32 cellular contexts compared by ENCODE assay signal in the genomic region with DNA sequence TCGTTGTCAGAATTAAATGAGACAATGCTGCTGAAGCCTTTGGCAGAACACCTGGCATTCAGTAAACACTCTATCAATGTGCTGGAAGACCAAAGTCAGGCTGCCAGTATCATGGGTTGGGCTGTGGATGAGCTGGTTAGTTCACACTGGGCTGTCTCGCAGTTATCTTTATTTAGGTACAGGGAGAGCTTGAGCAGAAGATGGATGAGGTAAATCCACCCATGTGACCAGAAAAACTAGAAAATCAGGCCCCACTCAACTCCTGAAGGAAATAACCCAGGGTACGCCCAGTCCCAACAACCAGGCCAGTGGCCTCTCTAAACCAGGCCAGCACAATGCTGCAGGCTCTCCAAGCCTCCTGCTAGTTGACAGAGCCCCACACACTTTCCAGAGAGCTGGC.
DNase-seq lines count a peak whose midpoint lies in the region; ATAC-seq, FAIRE-seq and TF ChIP-seq lines count a peak whose summit lies in the region.
"Had no signal": no experiment of that assay in that cellular context is flagged by ENCODE, and none has a peak within 500 bp of the region (broad histone marks: within the 10 kb centered on the region; RNA-seq: fewer than 3 reads in every experiment).

No MANE protein-coding gene starts in this region.

- H3K9me3 ChIP-seq in ascending aorta (no peaks in the 10 kb centered on the region), left lung (no peaks in the 10 kb centered on the region), upper lobe of right lung (no peaks in the 10 kb centered on the region)
- H3K9me3 ChIP-seq: MG63 had no signal

- DNase-seq in ELF-1 (ENCODE audit: low read depth, low spot score) (peak; percentile 69), ascending aorta (ENCODE audit: low spot score in 2 of 2) (no peak), left lung (no peak), upper lobe of right lung (no peak), NCI-H2081 treated with DMSO at 0.1 percent for 48 hours (lab: John Stamatoyannopoulos, UW) (no peak), GM23338 (ENCODE audit: low spot score) (no peak), GM19239 (ENCODE audit: insufficient read length, low spot score) (no peak)
- DNase-seq: activated CD4-positive, alpha-beta memory T cell treated with anti-CD3 and anti-CD28 coated beads for 36 hours; activated CD4-positive, alpha-beta T cell treated with anti-CD3 and anti-CD28 coated beads for 1 hour; activated naive CD4-positive, alpha-beta T cell; activated naive CD8-positive, alpha-beta T cell treated with anti-CD3 and anti-CD28 coated beads, Interleukin-2, amount 50 U/mL, for 24 hours; activated T-cell treated with anti-CD3 and anti-CD28 coated beads, Interleukin-2, amount 50 U/mL, for 72 hours; COR-L47; dermis blood vessel endothelial cell; DND-41; endodermal cell; hypothalamus; KBM-7; left colon; mammary epithelial cell; MG63; NCI-H1105; NCI-H187 treated with DMSO at 0.1 percent for 48 hours; NCI-H69; nephron progenitor cell; stimulated activated CD4-positive, alpha-beta T cell treated with anti-CD3 and anti-CD28 coated beads, Interleukin-15, amount 100 ng/mL, for 24 hours; T-helper 2 cell had no signal

- no peaks in the 10 kb centered on the region for H3K36me3 ChIP-seq in ascending aorta
- no peaks in the 10 kb centered on the region for H3K36me3 ChIP-seq in left lung
- no peaks in the 10 kb centered on the region for H3K36me3 ChIP-seq in upper lobe of right lung
- no peaks in the 10 kb centered on the region for H3K36me3 ChIP-seq in GM23338 (ENCODE audit: insufficient read depth)
- H3K36me3 ChIP-seq: BLaER1 treated with 17β-estradiol and CSF1 and Interleukin-3, amounts not matched to agents 10 nM and 100 nM; MG63 had no signal

- no peak overlapping the region for H3K4me2 ChIP-seq in GM23338
- H3K4me2 ChIP-seq: BLaER1 treated with 17β-estradiol and CSF1 and Interleukin-3, amounts not matched to agents 10 nM and 100 nM had no signal

- no peak overlapping the region for H3K4me3 Mint-ChIP-seq in GM23338
- H3K4me3 Mint-ChIP-seq: activated CD4-positive, alpha-beta memory T cell treated with anti-CD3 and anti-CD28 coated beads for 36 hours; activated naive CD8-positive, alpha-beta T cell treated with anti-CD3 and anti-CD28 coated beads, Interleukin-2, amount 50 U/mL, for 24 hours; activated T-cell treated with anti-CD3 and anti-CD28 coated beads, Interleukin-2, amount 50 U/mL, for 72 hours; central memory CD8-positive, alpha-beta T cell; endodermal cell; nephron progenitor cell; stimulated activated effector memory CD8-positive, alpha-beta T cell treated with anti-CD3 and anti-CD28 coated beads, Interleukin-12 subunit alpha, Interleukin-12 subunit beta, amount 100 ng/mL, for 72 hours had no signal

- no peak for FAIRE-seq in GM19239 (lab: Jason Lieb, UNC)
- FAIRE-seq: H1 had no signal

- no peaks in the 10 kb centered on the region for H3K27me3 Mint-ChIP-seq in GM23338 (ENCODE audit: insufficient read depth, low read depth, poor library complexity)
- H3K27me3 Mint-ChIP-seq: activated CD4-positive, alpha-beta memory T cell treated with anti-CD3 and anti-CD28 coated beads for 36 hours; central memory CD8-positive, alpha-beta T cell had no signal

- no peaks in the 10 kb centered on the region for H3K9me2 ChIP-seq in GM23338 (ENCODE audit: insufficient read depth)

- no peak for TF ChIP-seq CTCF in ascending aorta (IDR thresholded peaks at IDR 0.05)
- no peak for TF ChIP-seq CTCF in left lung (IDR thresholded peaks at IDR 0.05)
- TF ChIP-seq CTCF in upper lobe of right lung (IDR thresholded peaks at IDR 0.05), result no peak
- no peak for TF ChIP-seq CTCF in GM23338 (conservative IDR thresholded peaks at IDR 0.05; ENCODE audit: low read depth in 2 of 2)

- H3K79me2 ChIP-seq in GM23338 (replicated peaks; ENCODE audit: insufficient read depth), result no peaks in the 10 kb centered on the region

- H3F3A ChIP-seq in GM23338 (replicated peaks; ENCODE audit: low read depth), result no peaks in the 10 kb centered on the region

- H3K4me1 Mint-ChIP-seq in GM23338, result no peaks in the 10 kb centered on the region
- H3K4me1 Mint-ChIP-seq: activated naive CD8-positive, alpha-beta T cell treated with anti-CD3 and anti-CD28 coated beads, Interleukin-2, amount 50 U/mL, for 24 hours; central memory CD8-positive, alpha-beta T cell; endodermal cell; stimulated activated effector memory CD8-positive, alpha-beta T cell treated with anti-CD3 and anti-CD28 coated beads, Interleukin-12 subunit alpha, Interleukin-12 subunit beta, amount 100 ng/mL, for 72 hours had no signal

- no peaks in the 10 kb centered on the region for H3K36me3 Mint-ChIP-seq in GM23338 (ENCODE audit: low read depth)
- H3K36me3 Mint-ChIP-seq: activated CD4-positive, alpha-beta memory T cell treated with anti-CD3 and anti-CD28 coated beads for 36 hours; stimulated activated effector memory CD8-positive, alpha-beta T cell treated with anti-CD3 and anti-CD28 coated beads, Interleukin-12 subunit alpha, Interleukin-12 subunit beta, amount 100 ng/mL, for 72 hours had no signal

- H3K9me3 Mint-ChIP-seq in GM23338, result no peaks in the 10 kb centered on the region; the same call in 2 of the 3 replicates
- H3K9me3 Mint-ChIP-seq: activated naive CD8-positive, alpha-beta T cell treated with anti-CD3 and anti-CD28 coated beads, Interleukin-2, amount 50 U/mL, for 24 hours had no signal

- intact Hi-C loops in ascending aorta (cut with DNase I), result no loop called here
- intact Hi-C loops in left lung (cut with DNase I), result no loop called here
- intact Hi-C loops in upper lobe of right lung (cut with DNase I), result no loop called here

- H3K4me3 ChIP-seq in ascending aorta (no peak overlapping the region), left lung (no peak overlapping the region), upper lobe of right lung (no peak overlapping the region), GM23338 (no peak overlapping the region)
- H3K4me3 ChIP-seq: BLaER1 treated with 17β-estradiol and CSF1 and Interleukin-3, amounts not matched to agents 10 nM and 100 nM; MG63 had no signal

- peak overlapping the region; percentile 63 to 78 for H3K27ac ChIP-seq in ascending aorta
- no peak overlapping the region for H3K27ac ChIP-seq in left lung
- H3K27ac ChIP-seq in upper lobe of right lung, result no peak overlapping the region
- H3K27ac ChIP-seq in GM23338 (ENCODE audit: low read depth), result no peak overlapping the region
- H3K27ac ChIP-seq: BLaER1 treated with 17β-estradiol and CSF1 and Interleukin-3, amounts not matched to agents 10 nM and 100 nM had no signal

- peaks cover 0 to 16% of the 10 kb centered on the region in 2 donors for H3K4me1 ChIP-seq in ascending aorta
- H3K4me1 ChIP-seq in left lung, result no peaks in the 10 kb centered on the region
- no peaks in the 10 kb centered on the region for H3K4me1 ChIP-seq in upper lobe of right lung
- H3K4me1 ChIP-seq in GM23338 (ENCODE audit: insufficient read depth), result no peaks in the 10 kb centered on the region

- H3K27me3 ChIP-seq in ascending aorta (no peaks in the 10 kb centered on the region), left lung (no peaks in the 10 kb centered on the region), upper lobe of right lung (no peaks in the 10 kb centered on the region), GM23338 (ENCODE audit: insufficient read depth) (no peaks in the 10 kb centered on the region)
- H3K27me3 ChIP-seq: BLaER1 treated with 17β-estradiol and CSF1 and Interleukin-3, amounts not matched to agents 10 nM and 100 nM; MG63 had no signal

- H3K27ac Mint-ChIP-seq in GM23338, result no peak overlapping the region
- H3K27ac Mint-ChIP-seq: activated CD4-positive, alpha-beta memory T cell treated with anti-CD3 and anti-CD28 coated beads for 36 hours; activated naive CD8-positive, alpha-beta T cell treated with anti-CD3 and anti-CD28 coated beads, Interleukin-2, amount 50 U/mL, for 24 hours; activated T-cell treated with anti-CD3 and anti-CD28 coated beads, Interleukin-2, amount 50 U/mL, for 72 hours; endodermal cell; nephron progenitor cell; stimulated activated effector memory CD8-positive, alpha-beta T cell treated with anti-CD3 and anti-CD28 coated beads, Interleukin-12 subunit alpha, Interleukin-12 subunit beta, amount 100 ng/mL, for 72 hours had no signal

- H2AFZ ChIP-seq in GM23338, result no peak overlapping the region

- peak; percentile 74 for ATAC-seq in left lung
- peak; percentile 59 for ATAC-seq in upper lobe of right lung
- no peak for ATAC-seq in GM23338
- ATAC-seq: activated naive CD8-positive, alpha-beta T cell treated with anti-CD3 and anti-CD28 coated beads, Interleukin-2, amount 50 U/mL, for 24 hours; activated T-cell treated with anti-CD3 and anti-CD28 coated beads, Interleukin-2, amount 50 U/mL, for 72 hours; left colon; Right ventricle myocardium inferior; stimulated activated effector memory CD8-positive, alpha-beta T cell treated with anti-CD3 and anti-CD28 coated beads, Interleukin-12 subunit alpha, Interleukin-12 subunit beta, amount 100 ng/mL, for 72 hours had no signal

- H4K20me1 ChIP-seq in GM23338 (replicated peaks; ENCODE audit: insufficient read depth), result no peaks in the 10 kb centered on the region
- H4K20me1 ChIP-seq: BLaER1 treated with 17β-estradiol and CSF1 and Interleukin-3, amounts not matched to agents 10 nM and 100 nM had no signal

TF ChIP-seq in GM23338, 12 proteins besides CTCF, POLR2A, EP300 and RAD21 (continues in another document):
- TF ChIP-seq ZNF331 (CRISPR knock-in tag; IDR thresholded peaks at IDR 0.05; ENCODE audit: low read depth) (no peak), NANOG (IDR thresholded peaks at IDR 0.05; ENCODE audit: borderline replicate concordance) (no peak)
- TF ChIP-seq, protein P1, sequence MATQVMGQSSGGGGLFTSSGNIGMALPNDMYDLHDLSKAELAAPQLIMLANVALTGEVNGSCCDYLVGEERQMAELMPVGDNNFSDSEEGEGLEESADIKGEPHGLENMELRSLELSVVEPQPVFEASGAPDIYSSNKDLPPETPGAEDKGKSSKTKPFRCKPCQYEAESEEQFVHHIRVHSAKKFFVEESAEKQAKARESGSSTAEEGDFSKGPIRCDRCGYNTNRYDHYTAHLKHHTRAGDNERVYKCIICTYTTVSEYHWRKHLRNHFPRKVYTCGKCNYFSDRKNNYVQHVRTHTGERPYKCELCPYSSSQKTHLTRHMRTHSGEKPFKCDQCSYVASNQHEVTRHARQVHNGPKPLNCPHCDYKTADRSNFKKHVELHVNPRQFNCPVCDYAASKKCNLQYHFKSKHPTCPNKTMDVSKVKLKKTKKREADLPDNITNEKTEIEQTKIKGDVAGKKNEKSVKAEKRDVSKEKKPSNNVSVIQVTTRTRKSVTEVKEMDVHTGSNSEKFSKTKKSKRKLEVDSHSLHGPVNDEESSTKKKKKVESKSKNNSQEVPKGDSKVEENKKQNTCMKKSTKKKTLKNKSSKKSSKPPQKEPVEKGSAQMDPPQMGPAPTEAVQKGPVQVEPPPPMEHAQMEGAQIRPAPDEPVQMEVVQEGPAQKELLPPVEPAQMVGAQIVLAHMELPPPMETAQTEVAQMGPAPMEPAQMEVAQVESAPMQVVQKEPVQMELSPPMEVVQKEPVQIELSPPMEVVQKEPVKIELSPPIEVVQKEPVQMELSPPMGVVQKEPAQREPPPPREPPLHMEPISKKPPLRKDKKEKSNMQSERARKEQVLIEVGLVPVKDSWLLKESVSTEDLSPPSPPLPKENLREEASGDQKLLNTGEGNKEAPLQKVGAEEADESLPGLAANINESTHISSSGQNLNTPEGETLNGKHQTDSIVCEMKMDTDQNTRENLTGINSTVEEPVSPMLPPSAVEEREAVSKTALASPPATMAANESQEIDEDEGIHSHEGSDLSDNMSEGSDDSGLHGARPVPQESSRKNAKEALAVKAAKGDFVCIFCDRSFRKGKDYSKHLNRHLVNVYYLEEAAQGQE (IDR thresholded peaks at IDR 0.05; ENCODE audit: unreplicated experiment), result no peak

Comparison
In these comparisons a context has a peak if more than half of its experiments do, and no peak if none do; other contexts are left out.
1. H3K27ac ChIP-seq: peak in ascending aorta (2 of 2); none in left lung (0 of 2), upper lobe of right lung (single experiment) and GM23338 (single experiment).